ENCODE assay signal across 8 cellular contexts in the genomic region with DNA sequence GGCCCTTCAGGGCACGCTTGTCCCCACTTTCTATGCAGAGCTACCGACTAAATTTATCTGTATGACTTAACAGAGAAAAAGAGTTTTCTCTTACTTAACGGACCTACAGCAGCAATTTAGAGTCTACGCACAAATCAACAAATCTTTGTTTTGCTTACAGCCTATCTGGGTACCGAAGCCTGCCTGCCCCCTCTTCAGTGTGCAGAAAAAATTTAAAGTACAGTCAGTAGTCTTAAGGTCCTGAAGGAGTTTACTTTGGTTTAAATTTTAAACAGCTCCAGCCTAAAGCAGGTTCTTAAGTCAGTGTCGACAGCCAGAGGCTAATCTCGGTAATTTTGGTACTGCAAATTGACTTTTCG. TPM values are rescaled to one million over a fixed set of nuclear protein-coding genes. Genes with fewer than 3 reads are reported as not detected.
A peak's percentile ranks its signal among the peaks of the same experiment; 100 is the strongest.
DNase-seq lines count a peak whose midpoint lies in the region; ATAC-seq, FAIRE-seq and TF ChIP-seq lines count a peak whose summit lies in the region.

No MANE protein-coding gene starts in this region.

- CTCF ChIA-PET in K562 (lab: Yijun Ruan, JAX; ENCODE audit: low intra/inter-chr PET ratio): no interaction called here

- H3K4me3 ChIP-seq in cardiac muscle cell: peak overlapping the region; percentile 77
- H3K4me3 ChIP-seq in K562: peak overlapping the region; percentile 89
- peak overlapping the region; percentile 76 for H3K4me3 ChIP-seq in lower lobe of right lung
- peak overlapping the region; percentile 93 for H3K4me3 ChIP-seq in urinary bladder (ENCODE audit: low read depth, low read length)

- TF ChIP-seq EP300 in K562 (IDR thresholded peaks at IDR 0.05; ENCODE audit: low read length): no peak

- TF ChIP-seq POLR2A in K562 (conservative IDR thresholded peaks at IDR 0.05): no peak

- H3K79me2 ChIP-seq in K562 (ENCODE audit: control insufficient read depth, insufficient read depth, low read length): peaks cover 56% of the 10 kb centered on the region

- intact Hi-C loops in Right ventricle myocardium inferior (cut with DNase I) (no loop called here), K562 (cut with micrococcal nuclease) (no loop called here), lower lobe of right lung (cut with DNase I) (no loop called here)

- no peak for TF ChIP-seq RAD21 in K562 (CRISPR knock-in tag; conservative IDR thresholded peaks at IDR 0.05 in 1 of 2, IDR thresholded peaks at IDR 0.05 in 1 of 2)

- in situ Hi-C loops in K562 (cut with MboI): no loop called here

- peak overlapping the region; percentile 98 for H3K4me2 ChIP-seq in K562 (ENCODE audit: insufficient read depth, low read length)

- H3K9me1 ChIP-seq in K562 (ENCODE audit: control insufficient read depth, insufficient read depth, low read length): no peaks in the 10 kb centered on the region

- DNase-seq in cardiac muscle cell (ENCODE audit: low read depth in 1 of 2, low spot score in 1 of 2) (no peak), Right ventricle myocardium inferior (ENCODE audit: missing footprints) (no peak), K562 (ENCODE audit: extremely low read depth in 1 of 4, low spot score in 3 of 4) (no peak), lower lobe of right lung (no peak), GM20000 (ENCODE audit: low spot score) (no peak), HuH-7.5 (ENCODE audit: low spot score) (no peak)
- DNase-seq in activated effector memory CD4-positive, alpha-beta T cell treated with anti-CD3 and anti-CD28 coated beads, Interleukin-2, amount 50 U/mL, for 16 hours: no peak

- 2% methylated on average over 8 of the region's 8 CpGs for WGBS in K562 (ENCODE audit: insufficient coverage, low coverage, missing lambda C conversion rate)
- WGBS in urinary bladder: 2% methylated on average over 8 of the region's 8 CpGs

- BruUV-seq in K562 (replicated peaks; lab: Mats Ljungman, UMichigan): no TSS peak

- no peaks in the 10 kb centered on the region for H3K36me3 ChIP-seq in cardiac muscle cell
- peaks cover 35% of the 10 kb centered on the region for H3K36me3 ChIP-seq in K562 (ENCODE audit: control insufficient read depth, insufficient read depth, low read length)
- H3K36me3 ChIP-seq in lower lobe of right lung: peaks cover 7% of the 10 kb centered on the region
- no peaks in the 10 kb centered on the region for H3K36me3 ChIP-seq in urinary bladder (ENCODE audit: insufficient read depth)

- H3K27me3 ChIP-seq in cardiac muscle cell (no peaks in the 10 kb centered on the region), K562 (ENCODE audit: control insufficient read depth in 2 of 2, insufficient read depth in 2 of 2, low read length in 2 of 2) (no peaks in the 10 kb centered on the region), lower lobe of right lung (ENCODE audit: low read depth) (no peaks in the 10 kb centered on the region)

- H3K27ac ChIP-seq in cardiac muscle cell (peak overlapping the region; percentile 96), K562 (ENCODE audit: extremely low read depth, low read depth, low read length) (peak overlapping the region; percentile 72), lower lobe of right lung (peak overlapping the region; percentile 87), urinary bladder (ENCODE audit: low read depth) (peak overlapping the region; percentile 97)

- peak overlapping the region; percentile 80 for H2AFZ ChIP-seq in K562 (ENCODE audit: low read depth, low read length)

- peak overlapping the region; percentile 77 to 95 for H3K9ac ChIP-seq in K562 (ENCODE audit: insufficient read depth in 1 of 2, low read depth in 2 of 2, low read length in 2 of 2)

- no peak for TF ChIP-seq CTCF in cardiac muscle cell (IDR thresholded peaks at IDR 0.05; ENCODE audit: low read depth, low read length)
- TF ChIP-seq CTCF in K562 (IDR thresholded peaks at IDR 0.05 in 2 of 3, conservative IDR thresholded peaks at IDR 0.05 in 1 of 3; ENCODE audit: insufficient read depth in 2 of 3, low read depth in 1 of 3, low read length in 3 of 3): no peak
- TF ChIP-seq CTCF in lower lobe of right lung (IDR thresholded peaks at IDR 0.05): no peak
- no peak for TF ChIP-seq CTCF in GM20000 (IDR thresholded peaks at IDR 0.05; ENCODE audit: extremely low read depth, missing control alignments)

- H3K4me1 ChIP-seq in cardiac muscle cell (ENCODE audit: low read depth) (peaks cover 12% of the 10 kb centered on the region), K562 (replicated peaks in 1 of 2; ENCODE audit: control insufficient read depth in 2 of 2, insufficient read depth in 2 of 2, low read length in 2 of 2) (peaks cover 8 to 22% of the 10 kb centered on the region in 2 experiments; a peak in 3 of 5 replicates), lower lobe of right lung (peaks cover 47% of the 10 kb centered on the region), urinary bladder (ENCODE audit: insufficient read depth) (peaks cover 4% of the 10 kb centered on the region)

- FAIRE-seq in K562 (lab: Jason Lieb, UNC): no peak

- POLR2A ChIA-PET in K562 (lab: Yijun Ruan, JAX): interaction anchor here (0.6 to 1.2 kb wide), 8 partner anchors 15 to 136 kb away, joined by 3 to 7 read pairs (median 3); no protein-coding TSS in a partner anchor

- ATAC-seq in Right ventricle myocardium inferior (no peak), K562 (no peak; the same call in 2 of the 3 replicates), lower lobe of right lung (peak; percentile 14 to 74)

- peaks cover 4% of the 10 kb centered on the region; the same call in 1 of the 2 replicates for H4K20me1 ChIP-seq in K562 (replicated peaks; ENCODE audit: control insufficient read depth, insufficient read depth, low read length)

- H3K9me3 ChIP-seq in cardiac muscle cell (ENCODE audit: low read depth) (no peaks in the 10 kb centered on the region), K562 (replicated peaks; ENCODE audit: control insufficient read depth, insufficient read depth, low read depth, low read length) (no peaks in the 10 kb centered on the region), lower lobe of right lung (no peaks in the 10 kb centered on the region)

TF ChIP-seq in K562, 482 proteins besides CTCF, POLR2A, EP300 and RAD21:
- TF ChIP-seq, protein P1, sequence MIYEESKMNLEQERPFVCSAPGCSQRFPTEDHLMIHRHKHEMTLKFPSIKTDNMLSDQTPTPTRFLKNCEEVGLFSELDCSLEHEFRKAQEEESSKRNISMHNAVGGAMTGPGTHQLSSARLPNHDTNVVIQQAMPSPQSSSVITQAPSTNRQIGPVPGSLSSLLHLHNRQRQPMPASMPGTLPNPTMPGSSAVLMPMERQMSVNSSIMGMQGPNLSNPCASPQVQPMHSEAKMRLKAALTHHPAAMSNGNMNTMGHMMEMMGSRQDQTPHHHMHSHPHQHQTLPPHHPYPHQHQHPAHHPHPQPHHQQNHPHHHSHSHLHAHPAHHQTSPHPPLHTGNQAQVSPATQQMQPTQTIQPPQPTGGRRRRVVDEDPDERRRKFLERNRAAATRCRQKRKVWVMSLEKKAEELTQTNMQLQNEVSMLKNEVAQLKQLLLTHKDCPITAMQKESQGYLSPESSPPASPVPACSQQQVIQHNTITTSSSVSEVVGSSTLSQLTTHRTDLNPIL (CRISPR knock-in tag; IDR thresholded peaks at IDR 0.05): 0 out of 2 replicates have a peak, but pooled peaks have one; percentile 52
- TF ChIP-seq ZNF311 (CRISPR knock-in tag; IDR thresholded peaks at IDR 0.05): no peak
- TF ChIP-seq, protein P2, sequence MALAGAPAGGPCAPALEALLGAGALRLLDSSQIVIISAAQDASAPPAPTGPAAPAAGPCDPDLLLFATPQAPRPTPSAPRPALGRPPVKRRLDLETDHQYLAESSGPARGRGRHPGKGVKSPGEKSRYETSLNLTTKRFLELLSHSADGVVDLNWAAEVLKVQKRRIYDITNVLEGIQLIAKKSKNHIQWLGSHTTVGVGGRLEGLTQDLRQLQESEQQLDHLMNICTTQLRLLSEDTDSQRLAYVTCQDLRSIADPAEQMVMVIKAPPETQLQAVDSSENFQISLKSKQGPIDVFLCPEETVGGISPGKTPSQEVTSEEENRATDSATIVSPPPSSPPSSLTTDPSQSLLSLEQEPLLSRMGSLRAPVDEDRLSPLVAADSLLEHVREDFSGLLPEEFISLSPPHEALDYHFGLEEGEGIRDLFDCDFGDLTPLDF (CRISPR knock-in tag; IDR thresholded peaks at IDR 0.05): 0 out of 2 replicates have a peak, but pooled peaks have one; percentile 12

RNA-seq across cellular contexts. Expression of a gene that starts 0.6 kb away (rescaled TPM):
- total RNA-seq in cardiac muscle cell (15.7 and 37.5 TPM in 2 replicates), Right ventricle myocardium inferior (26.3 TPM), K562 (2014; rRNA removed) (25.7 and 29.6 TPM in 2 replicates), K562 (2014; rRNA removed; fragmentation: Illumina TruSeq; extraction: Trizol) (37.4 and 41.8 TPM in 2 replicates), K562 (2015; rRNA removed; fragmentation: Illumina TruSeq; extraction: Trizol) (32.8 and 39.3 TPM in 2 replicates), K562 (2021) (51.2 and 52.7 TPM in 2 replicates), lower lobe of right lung (80.5 TPM), urinary bladder (77.9 TPM)
- polyA plus RNA-seq in cardiac muscle cell (32.8 and 37.4 TPM in 2 replicates), K562 (2011; rRNA removed) (56.6 and 67.2 TPM in 2 replicates), K562 (2014; fragmentation: Illumina TruSeq; extraction: Trizol) (45.3 and 50.4 TPM in 2 replicates), K562 (2014; fragmentation: Nextera tagmentation; extraction: Ambion mirVana) (10 to 100 TPM; 33.0 to 50.4 TPM), K562 (2014; rRNA removed) (40.3 and 43.5 TPM in 2 replicates), urinary bladder (23.4 TPM)
- 66.1 and 180 TPM in 2 replicates for total RNA-seq in K562 (2011; cell fraction: chromatin; rRNA removed; ENCODE audit: low replicate concordance)
- 30.4 and 44.0 TPM in 2 replicates for total RNA-seq in K562 (2011; cell fraction: nucleolus; rRNA removed)
- 88.9 and 111 TPM in 2 replicates for total RNA-seq in K562 (2011; cell fraction: nucleoplasm; rRNA removed)
- polyA plus RNA-seq in K562 (2011; cell fraction: cytosol; rRNA removed): 7.9 and 21.0 TPM in 2 replicates
- 48.2 and 64.0 TPM in 2 replicates for polyA plus RNA-seq in K562 (2011; cell fraction: nucleus; rRNA removed)
- polyA plus RNA-seq in K562 (2012): 38.5 and 66.8 TPM in 2 replicates
- 66.2 and 77.8 TPM in 2 replicates for polyA minus RNA-seq in K562 (2011; rRNA and poly(A)+ RNA removed)
- 36.9 and 46.6 TPM in 2 replicates for polyA minus RNA-seq in K562 (2011; cell fraction: cytosol; rRNA and poly(A)+ RNA removed)
- 47.9 and 88.0 TPM in 2 replicates for polyA minus RNA-seq in K562 (2011; cell fraction: nucleus; rRNA and poly(A)+ RNA removed)

Comparison
In these comparisons a context has a peak if more than half of its experiments do, and no peak if none do; other contexts are left out.
1. ATAC-seq: peak in lower lobe of right lung (2 of 2); none in Right ventricle myocardium inferior (single experiment) and K562 (single experiment).
2. Peak in every context shown above with its lines, with median percentiles within 50 percentile points of each other: H3K27ac ChIP-seq and H3K4me3 ChIP-seq.